ENCODE assay signal across 14 cellular contexts in the genomic region with DNA sequence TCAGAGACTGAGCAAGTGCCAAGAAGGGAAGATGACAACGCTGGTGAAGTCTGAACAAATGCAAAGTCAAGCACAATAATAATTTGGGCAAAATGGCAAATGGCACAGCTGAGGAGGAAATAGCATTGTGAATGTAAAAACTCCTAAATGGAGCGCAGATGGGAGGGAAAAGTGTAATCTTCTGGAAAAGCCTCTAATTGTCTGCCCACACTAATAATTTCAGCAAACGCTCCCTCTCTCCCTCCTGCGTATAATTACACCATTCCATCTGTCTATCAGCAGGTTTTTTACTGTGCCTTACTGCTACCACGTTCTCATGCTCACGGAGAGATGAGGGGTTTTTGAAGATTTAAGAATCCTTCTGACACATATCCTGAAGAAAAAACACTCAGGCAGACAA.
"Had no signal": no experiment of that assay in that cellular context is flagged by ENCODE, and none has a peak within 500 bp of the region (broad histone marks: within the 10 kb centered on the region; RNA-seq: fewer than 3 reads in every experiment).

No MANE protein-coding gene starts in this region.

- DNase-seq: activated CD4-positive, alpha-beta T cell treated with anti-CD3 and anti-CD28 coated beads for 48 hours; activated CD4-positive, CD25-positive, alpha-beta regulatory T cell; activated CD8-positive, alpha-beta T cell treated with anti-CD3 and anti-CD28 coated beads for 36 hours; activated naive CD4-positive, alpha-beta T cell treated with anti-CD3 and anti-CD28 coated beads for 36 hours; activated T-cell treated with anti-CD3 and anti-CD28 coated beads, Interleukin-2, amount 50 U/mL, for 4 hours; brain microvascular endothelial cell; effector CD8-positive, alpha-beta T cell; heart left ventricle; left ventricle myocardium superior; ovary; stimulated activated CD8-positive, alpha-beta memory T cell treated with anti-CD3 and anti-CD28 coated beads, Interleukin-4, amount 100 ng/mL, for 48 hours; stimulated activated naive CD4-positive, alpha-beta T cell; upper lobe of right lung had no signal

- H3K27ac ChIP-seq: brain microvascular endothelial cell, gastroesophageal sphincter, heart left ventricle, ovary, upper lobe of right lung had no signal
